ENCODE assay signal across 8 cellular contexts in genomic region chr3:49674491-49674983, GRCh38. TPM values are rescaled to one million over a fixed set of nuclear protein-coding genes. Genes with fewer than 3 reads are reported as not detected.
DNase-seq lines count a peak whose midpoint lies in the region; ATAC-seq and TF ChIP-seq lines count a peak whose summit lies in the region.

No MANE protein-coding gene starts in this region.

- DNase-seq in MM.1S (no peak), cardiac fibroblast (ENCODE audit: low read depth in 2 of 2) (no peak), ureter (ENCODE audit: low spot score) (peak; percentile 61), NCI-H524 (lab: John Stamatoyannopoulos, UW) (no peak), anterior cingulate cortex (lab: John Stamatoyannopoulos, UW) (no peak)

- peaks cover 31% of the 10 kb centered on the region for H3K79me2 ChIP-seq in MM.1S (ENCODE audit: low read length)

- H4K20me1 ChIP-seq in BLaER1 treated with 17β-estradiol and CSF1 and Interleukin-3, amounts not matched to agents 10 nM and 100 nM, result peaks cover 0 to 67% (median 24%) of the 10 kb centered on the region in 11 experiments; a peak in 15 of 22 replicates
- no peaks in the 10 kb centered on the region for H4K20me1 ChIP-seq in MM.1S (ENCODE audit: insufficient read depth, low read length)

- peaks cover 27 to 53% (median 38%) of the 10 kb centered on the region in 10 experiments for H3K4me1 ChIP-seq in BLaER1 treated with 17β-estradiol and CSF1 and Interleukin-3, amounts not matched to agents 10 nM and 100 nM
- H3K4me1 ChIP-seq in MM.1S (ENCODE audit: low read length) (0 out of 2 replicates have a peak, but pooled peaks cover 3% of the 10 kb centered on the region), mucosa of rectum (ENCODE audit: control insufficient read depth in 2 of 2, insufficient read depth in 2 of 2, low read length in 2 of 2) (peaks cover 12 to 13% of the 10 kb centered on the region in 2 donors)

- 0 out of 22 replicates have a peak, but pooled peaks cover 0 to 4% (median 0%) of the 10 kb centered on the region in 11 experiments for H3K9me3 ChIP-seq in BLaER1 treated with 17β-estradiol and CSF1 and Interleukin-3, amounts not matched to agents 10 nM and 100 nM (replicated peaks in 1 of 11)
- H3K9me3 ChIP-seq in MM.1S (replicated peaks; ENCODE audit: insufficient read depth, low read length) (no peaks in the 10 kb centered on the region), mucosa of rectum (ENCODE audit: control insufficient read depth in 2 of 2, low read length in 2 of 2) (no peaks in the 10 kb centered on the region)

- peak overlapping the region; percentile 87 to 97 (median 93) for H3K27ac ChIP-seq in BLaER1 treated with 17β-estradiol and CSF1 and Interleukin-3, amounts not matched to agents 10 nM and 100 nM
- H3K27ac ChIP-seq in MM.1S (ENCODE audit: low read length) (peak overlapping the region; percentile 85; the same call in 1 of the 2 replicates), mucosa of rectum (ENCODE audit: low read depth in 2 of 2, low read length in 2 of 2) (peak overlapping the region; percentile 93 to 95)

- H3K9me2 ChIP-seq in MM.1S (replicated peaks; ENCODE audit: insufficient read depth, low read length), result no peaks in the 10 kb centered on the region

- 0 out of 2 replicates have a peak, but pooled peaks cover 10% of the 10 kb centered on the region for H3F3A ChIP-seq in MM.1S (ENCODE audit: insufficient read depth, low read length)

- H3K36me3 ChIP-seq in BLaER1 treated with 17β-estradiol and CSF1 and Interleukin-3, amounts not matched to agents 10 nM and 100 nM, result peaks cover 38 to 43% (median 41%) of the 10 kb centered on the region in 11 experiments
- H3K36me3 ChIP-seq in MM.1S (replicated peaks; ENCODE audit: insufficient read depth, low read length) (no peaks in the 10 kb centered on the region), mucosa of rectum (ENCODE audit: control insufficient read depth in 2 of 2, insufficient read depth in 2 of 2, low read length in 2 of 2) (peaks cover 34 to 40% of the 10 kb centered on the region in 2 donors)

- peak overlapping the region; percentile 80 to 96 (median 87) for H3K9ac ChIP-seq in BLaER1 treated with 17β-estradiol and CSF1 and Interleukin-3, amounts not matched to agents 10 nM and 100 nM
- H3K9ac ChIP-seq in MM.1S (ENCODE audit: low read length) (peak overlapping the region; percentile 89), mucosa of rectum (ENCODE audit: low read depth in 1 of 2, low read length in 2 of 2) (peak overlapping the region; percentile 47 to 87)

- ATAC-seq in GM21723 (IDR thresholded peaks at IDR 0.05; ENCODE audit: unreplicated experiment), result peak; percentile 24

- H3K4me2 ChIP-seq in BLaER1 treated with 17β-estradiol and CSF1 and Interleukin-3, amounts not matched to agents 10 nM and 100 nM, result peak overlapping the region; percentile 90 to 99 (median 96)
- peak overlapping the region; percentile 94 for H3K4me2 ChIP-seq in MM.1S (ENCODE audit: low read depth, low read length)

- no peaks in the 10 kb centered on the region for H3K27me3 ChIP-seq in BLaER1 treated with 17β-estradiol and CSF1 and Interleukin-3, amounts not matched to agents 10 nM and 100 nM
- H3K27me3 ChIP-seq in MM.1S (replicated peaks; ENCODE audit: insufficient read depth, low read length), result no peaks in the 10 kb centered on the region
- H3K27me3 ChIP-seq in mucosa of rectum (ENCODE audit: control insufficient read depth in 2 of 2, insufficient read depth in 2 of 2, low read length in 2 of 2), result no peaks in the 10 kb centered on the region

- H3K4me3 ChIP-seq in BLaER1 treated with 17β-estradiol and CSF1 and Interleukin-3, amounts not matched to agents 10 nM and 100 nM, result peak overlapping the region; percentile 78 to 97 (median 84)
- H3K4me3 ChIP-seq in MM.1S (ENCODE audit: low read length), result peak overlapping the region; percentile 96
- H3K4me3 ChIP-seq in cardiac fibroblast (replicated peaks in 1 of 2; ENCODE audit: low read depth in 2 of 2, low read length in 2 of 2), result peak overlapping the region; percentile 76 to 88
- peak overlapping the region; percentile 83 to 89 for H3K4me3 ChIP-seq in mucosa of rectum (ENCODE audit: low read length in 2 of 2)

- H2AFZ ChIP-seq in MM.1S (ENCODE audit: low read length), result peak overlapping the region; percentile 81; the same call in 1 of the 2 replicates

- TF ChIP-seq CTCF in MM.1S (IDR thresholded peaks at IDR 0.05; ENCODE audit: low read length) (no peak), cardiac fibroblast (IDR thresholded peaks at IDR 0.05; ENCODE audit: low read depth, low read length) (no peak)

RNA-seq across cellular contexts. Expression of gene APEH, which starts 0.4 kb away (rescaled TPM):
- total RNA-seq in ureter, result 152 TPM

RNA-seq across cellular contexts. Expression of gene MST1, which starts 14.7 kb away (rescaled TPM):
- total RNA-seq in ureter, result 16.6 TPM

RNA-seq across cellular contexts. Expression of gene RNF123, which starts 14.8 kb away (rescaled TPM):
- total RNA-seq in ureter, result 52.8 TPM

RNA-seq across cellular contexts. Expression of gene AMIGO3, which starts 44.9 kb away (rescaled TPM):
- total RNA-seq in ureter, result not detected

RNA-seq across cellular contexts. Expression of gene GMPPB, which starts 49.2 kb away (rescaled TPM):
- total RNA-seq in ureter, result 47.2 TPM
